3 cellular contexts compared by ENCODE assay signal in genomic region chr11:124424384-124424921, GRCh38.
TF ChIP-seq lines count a peak whose summit lies in the region.

Gene OR8B4, minus strand, starts transcription at chr11:124424871. Its CDS starts 0 bp downstream, at chr11:124424871.

TF ChIP-seq in A549, 52 proteins besides CTCF, POLR2A, EP300 and RAD21:
- TF ChIP-seq MAFK (IDR thresholded peaks at IDR 0.05; ENCODE audit: partially characterized antibody): peak; percentile 79
- no peak for TF ChIP-seq RNF2 (IDR thresholded peaks at IDR 0.05; ENCODE audit: borderline replicate concordance, low read depth)
- TF ChIP-seq NFE2L2 (conservative IDR thresholded peaks at IDR 0.05; ENCODE audit: low read length): peak; percentile 68

TF ChIP-seq in IMR-90, 13 proteins besides CTCF, POLR2A, EP300 and RAD21:
- TF ChIP-seq NFE2L2 (IDR thresholded peaks at IDR 0.05; ENCODE audit: low read depth, low read length) (peak; percentile 85), MAFK (IDR thresholded peaks at IDR 0.05; ENCODE audit: low read depth, low read length) (0 out of 2 replicates have a peak, but pooled peaks have one; percentile 24), CHD1 (IDR thresholded peaks at IDR 0.05; ENCODE audit: low read depth, low read length) (no peak), BHLHE40 (IDR thresholded peaks at IDR 0.05; ENCODE audit: low read depth, low read length) (no peak)

TF ChIP-seq in K562, 482 proteins besides CTCF, POLR2A, EP300 and RAD21:
- TF ChIP-seq ZNF780A (CRISPR knock-in tag; IDR thresholded peaks at IDR 0.05): no peak
- TF ChIP-seq, protein P1, sequence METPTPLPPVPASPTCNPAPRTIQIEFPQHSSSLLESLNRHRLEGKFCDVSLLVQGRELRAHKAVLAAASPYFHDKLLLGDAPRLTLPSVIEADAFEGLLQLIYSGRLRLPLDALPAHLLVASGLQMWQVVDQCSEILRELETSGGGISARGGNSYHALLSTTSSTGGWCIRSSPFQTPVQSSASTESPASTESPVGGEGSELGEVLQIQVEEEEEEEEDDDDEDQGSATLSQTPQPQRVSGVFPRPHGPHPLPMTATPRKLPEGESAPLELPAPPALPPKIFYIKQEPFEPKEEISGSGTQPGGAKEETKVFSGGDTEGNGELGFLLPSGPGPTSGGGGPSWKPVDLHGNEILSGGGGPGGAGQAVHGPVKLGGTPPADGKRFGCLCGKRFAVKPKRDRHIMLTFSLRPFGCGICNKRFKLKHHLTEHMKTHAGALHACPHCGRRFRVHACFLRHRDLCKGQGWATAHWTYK (CRISPR knock-in tag; IDR thresholded peaks at IDR 0.05): no peak
- no peak for TF ChIP-seq TCF7L2 (IDR thresholded peaks at IDR 0.05; ENCODE audit: low read depth, low read length)
- peak; percentile 87 for TF ChIP-seq NFE2L1 (tag; IDR thresholded peaks at IDR 0.05; ENCODE audit: borderline replicate concordance, low read depth)
- TF ChIP-seq ZNF707 (CRISPR knock-in tag; conservative IDR thresholded peaks at IDR 0.05): no peak
- TF ChIP-seq MAFF (IDR thresholded peaks at IDR 0.05; ENCODE audit: low read length): peak; percentile 74; the same call in 1 of the 2 replicates
- peak; percentile 75 for TF ChIP-seq NFE2 (IDR thresholded peaks at IDR 0.05; ENCODE audit: low read depth)
- no peak for TF ChIP-seq ZFP30 (CRISPR knock-in tag; IDR thresholded peaks at IDR 0.05; ENCODE audit: borderline replicate concordance)
- TF ChIP-seq SMARCC2 (IDR thresholded peaks at IDR 0.05; ENCODE audit: low read depth): no peak
- peak; percentile 94 for TF ChIP-seq ZNF316 (IDR thresholded peaks at IDR 0.05)
- peak; percentile 88 for TF ChIP-seq C11orf30 (IDR thresholded peaks at IDR 0.05; ENCODE audit: low read depth)
- TF ChIP-seq MAFK (IDR thresholded peaks at IDR 0.05; ENCODE audit: low read length): peak; percentile 71; the same call in 1 of the 2 replicates
- TF ChIP-seq BACH1 (tag; IDR thresholded peaks at IDR 0.05): peak; percentile 78
- TF ChIP-seq MAFG (tag; conservative IDR thresholded peaks at IDR 0.05): peak; percentile 96
TF ChIP-seq in K562: peak in this region for 8.
